ENCODE assay signal across 1 cellular context in the genomic region with DNA sequence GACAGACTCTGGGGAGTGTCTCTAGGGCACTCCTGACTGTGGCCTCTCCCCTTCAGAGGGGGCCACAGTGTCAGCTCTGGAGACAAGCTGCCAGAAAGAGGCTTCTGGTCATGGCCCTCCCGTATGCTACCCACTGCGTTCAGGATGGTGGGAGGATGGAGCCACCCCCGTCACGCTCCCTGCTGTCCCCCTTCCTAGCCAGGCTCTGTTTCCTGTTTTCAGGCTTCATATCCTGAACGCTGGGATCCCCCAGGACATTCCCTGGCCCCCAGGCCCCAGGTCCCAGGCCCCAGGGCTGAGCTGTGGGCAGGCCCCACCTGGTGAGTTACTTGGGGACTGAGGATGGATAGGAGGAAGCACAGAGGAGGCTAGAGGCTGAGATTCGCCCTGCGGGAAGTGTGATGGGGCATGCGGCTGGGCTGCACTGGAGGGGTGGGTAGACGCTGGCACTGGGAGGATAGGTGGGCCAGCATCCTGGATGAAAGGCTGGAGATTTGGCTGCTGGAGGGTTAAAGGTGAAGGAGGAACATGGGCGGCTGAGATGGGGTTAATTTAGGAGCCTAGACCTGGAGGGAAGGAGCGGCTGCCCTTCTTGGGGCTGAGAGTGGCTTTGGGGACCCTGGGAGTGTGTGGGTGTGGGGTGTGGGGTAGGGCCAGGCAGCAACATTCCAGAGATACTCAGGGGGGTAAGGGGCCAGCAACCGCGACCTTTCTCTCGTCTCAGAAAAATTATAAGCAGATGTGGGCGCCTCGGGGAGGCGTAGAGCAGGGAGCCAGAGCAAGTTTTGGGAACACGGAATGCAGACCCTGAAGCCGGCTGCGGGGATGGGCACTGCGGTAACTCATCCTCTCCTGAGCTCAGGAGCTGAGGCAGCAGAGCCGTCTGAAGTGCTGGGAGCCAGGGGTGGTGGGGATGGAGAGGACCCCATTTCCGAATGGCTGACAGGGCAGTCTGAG.
TF ChIP-seq lines count a peak whose summit lies in the region.

No MANE protein-coding gene starts in this region.

TF ChIP-seq in endothelial cell of umbilical vein, 7 proteins besides CTCF, POLR2A, EP300 and RAD21:
- TF ChIP-seq JUN (IDR thresholded peaks at IDR 0.05; ENCODE audit: borderline replicate concordance, insufficient read depth, insufficient read length, low read depth) (no peak), POLR2AphosphoS5 (IDR thresholded peaks at IDR 0.05; ENCODE audit: insufficient read depth, low read depth, low read length) (no peak), EZH2 (IDR thresholded peaks at IDR 0.05; ENCODE audit: borderline replicate concordance, low read depth, low read length, severe bottlenecking) (no peak), GATA2 (IDR thresholded peaks at IDR 0.05; ENCODE audit: insufficient read depth, insufficient read length, low read depth, low read length) (no peak)
